Comparison of ENCODE assay signal across 4 cellular contexts in genomic region chr20:1754749-1755148, GRCh38.
"Had no signal": no experiment of that assay in that cellular context is flagged by ENCODE, and none has a peak within 500 bp of the region (broad histone marks: within the 10 kb centered on the region; RNA-seq: fewer than 3 reads in every experiment).

No MANE protein-coding gene starts in this region.

- ATAC-seq: GM12878 had no signal

- FAIRE-seq: GM12878, GM12891, GM12892 had no signal

- DNase-seq: GF-D8 had no signal

- H3K4me3 ChIP-seq: GM12878 had no signal
